In the genomic region with DNA sequence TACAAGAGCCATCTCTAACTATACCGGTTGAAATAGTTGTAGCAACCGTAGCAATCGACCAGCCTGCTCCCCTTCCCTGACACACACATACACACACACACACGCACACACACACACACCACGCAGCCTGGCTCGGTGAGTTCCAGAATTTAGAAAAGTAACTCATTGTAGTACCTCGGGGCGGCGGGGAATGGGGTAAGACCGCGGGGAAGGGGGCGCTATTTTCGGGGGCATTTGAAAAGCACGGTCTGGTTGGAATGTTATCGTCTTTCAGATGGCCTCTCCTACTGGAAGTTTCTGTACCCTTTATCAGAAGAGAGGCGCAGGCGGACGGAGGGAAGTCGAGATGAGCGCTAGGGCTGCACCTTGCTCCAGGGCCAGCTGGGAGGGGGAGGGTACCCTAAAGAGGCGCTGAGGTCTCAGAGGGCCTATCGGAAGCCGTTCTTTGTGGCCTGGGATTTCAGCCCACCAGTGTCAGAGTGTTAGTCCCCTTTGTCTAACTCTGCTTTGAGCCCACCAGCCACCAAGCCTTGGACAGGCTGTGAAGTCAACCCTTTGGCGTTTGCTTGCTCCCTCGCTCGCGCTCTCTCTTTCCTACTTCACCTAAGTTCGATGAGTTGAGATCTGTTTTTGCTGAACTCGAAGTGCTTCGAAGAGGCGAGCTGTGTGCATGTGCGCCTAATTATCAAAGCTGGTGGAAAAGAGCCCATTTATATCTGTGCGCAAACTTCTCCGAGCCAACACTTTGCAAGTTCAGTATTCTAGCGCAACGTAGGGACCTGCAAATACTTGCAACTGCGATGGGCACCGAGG, we compare ENCODE assay signal across 8 cellular contexts. TPM values are rescaled to one million over a fixed set of nuclear protein-coding genes. Genes with fewer than 3 reads are reported as not detected.
DNase-seq lines count a peak whose midpoint lies in the region; ATAC-seq and TF ChIP-seq lines count a peak whose summit lies in the region.

No MANE protein-coding gene starts in this region.

- CTCF ChIA-PET in activated CD8-positive, alpha-beta T cell treated with anti-CD3 and anti-CD28 coated beads for 36 hours (lab: Charles Lee): interaction anchor here (1.0 to 1.3 kb wide), 3 partner anchors 11 to 118 kb away, joined by 3 read pairs; no protein-coding TSS in a partner anchor
- CTCF ChIA-PET in HEK293T (lab: Yijun Ruan, JAX): no interaction called here

- intact Hi-C loops in heart right ventricle (cut with DNase I) (no loop called here), Right ventricle myocardium inferior (cut with DNase I) (no loop called here)
- intact Hi-C loops in activated CD8-positive, alpha-beta T cell treated with anti-CD3 and anti-CD28 coated beads for 36 hours (cut with micrococcal nuclease): no loop called here

- H3K4me1 Mint-ChIP-seq in activated CD8-positive, alpha-beta T cell treated with anti-CD3 and anti-CD28 coated beads for 36 hours (ENCODE audit: low read depth): peaks cover 30% of the 10 kb centered on the region
- peaks cover 25% of the 10 kb centered on the region for H3K4me1 Mint-ChIP-seq in type B pancreatic cell (ENCODE audit: unreplicated experiment)

- no peaks in the 10 kb centered on the region for H3K9me3 Mint-ChIP-seq in activated CD8-positive, alpha-beta T cell treated with anti-CD3 and anti-CD28 coated beads for 36 hours
- H3K9me3 Mint-ChIP-seq in type B pancreatic cell: no peaks in the 10 kb centered on the region

- H3K27me3 ChIP-seq in heart right ventricle: peaks cover 16 to 98% (median 63%) of the 10 kb centered on the region in 7 donors

- POLR2A ChIA-PET in activated CD8-positive, alpha-beta T cell treated with anti-CD3 and anti-CD28 coated beads for 36 hours (lab: Charles Lee): no interaction called here
- POLR2A ChIA-PET in HEK293T (lab: Yijun Ruan, JAX): no interaction called here

- peak overlapping the region; percentile 56 for H3K4me3 Mint-ChIP-seq in activated CD8-positive, alpha-beta T cell treated with anti-CD3 and anti-CD28 coated beads for 36 hours
- peak overlapping the region; percentile 97 for H3K4me3 Mint-ChIP-seq in type B pancreatic cell

- TF ChIP-seq CTCF in heart right ventricle (IDR thresholded peaks at IDR 0.05) (no peak), type B pancreatic cell (conservative IDR thresholded peaks at IDR 0.05) (no peak)
- TF ChIP-seq CTCF in activated CD8-positive, alpha-beta T cell treated with anti-CD3 and anti-CD28 coated beads for 36 hours (IDR thresholded peaks at IDR 0.05): no peak

- peaks cover 7 to 46% (median 43%) of the 10 kb centered on the region in 9 donors for H3K4me1 ChIP-seq in heart right ventricle

- peaks cover 85% of the 10 kb centered on the region for H3K27me3 Mint-ChIP-seq in activated CD8-positive, alpha-beta T cell treated with anti-CD3 and anti-CD28 coated beads for 36 hours
- peaks cover 76% of the 10 kb centered on the region for H3K27me3 Mint-ChIP-seq in type B pancreatic cell

- no peak overlapping the region for H3K27ac ChIP-seq in heart right ventricle

- WGBS in heart right ventricle, 2 donors: 7 to 8% methylated on average over 38 of the region's 38 CpGs

- ATAC-seq in heart right ventricle (no peak), Right ventricle myocardium inferior (no peak), GM19455 (IDR thresholded peaks at IDR 0.05; ENCODE audit: unreplicated experiment) (no peak), HG02623 (IDR thresholded peaks at IDR 0.05; ENCODE audit: unreplicated experiment) (no peak)
- peak; percentile 22 for ATAC-seq in activated CD8-positive, alpha-beta T cell treated with anti-CD3 and anti-CD28 coated beads for 36 hours

- no peaks in the 10 kb centered on the region for H3K36me3 Mint-ChIP-seq in activated CD8-positive, alpha-beta T cell treated with anti-CD3 and anti-CD28 coated beads for 36 hours (ENCODE audit: low read depth)
- H3K36me3 Mint-ChIP-seq in type B pancreatic cell: peaks cover under 1% of the 10 kb centered on the region

- H3K27ac Mint-ChIP-seq in activated CD8-positive, alpha-beta T cell treated with anti-CD3 and anti-CD28 coated beads for 36 hours: no peak overlapping the region
- peak overlapping the region; percentile 94 for H3K27ac Mint-ChIP-seq in type B pancreatic cell

- no peak for DNase-seq in heart right ventricle
- DNase-seq in Right ventricle myocardium inferior (ENCODE audit: missing footprints): no peak
- peak; percentile 35 for DNase-seq in activated CD8-positive, alpha-beta T cell treated with anti-CD3 and anti-CD28 coated beads for 36 hours
- DNase-seq in iris pigment epithelial cell (ENCODE audit: low read depth): peak; percentile 20
- DNase-seq in type B pancreatic cell (ENCODE audit: extremely low spot score, unreplicated experiment): no peak
- DNase-seq in HEK293T (ENCODE audit: extremely low spot score): no peak

- H3K9me3 ChIP-seq in heart right ventricle: no peaks in the 10 kb centered on the region

- H3K36me3 ChIP-seq in heart right ventricle: no peaks in the 10 kb centered on the region

- H3K4me3 ChIP-seq in heart right ventricle: peak overlapping the region; percentile 21 to 62 (median 46)

TF ChIP-seq in HEK293T, 16 proteins besides CTCF, POLR2A, EP300 and RAD21:
- TF ChIP-seq BHLHE40 (IDR thresholded peaks at IDR 0.05; ENCODE audit: borderline replicate concordance) (no peak), SP1 (IDR thresholded peaks at IDR 0.05) (no peak), ELF4 (IDR thresholded peaks at IDR 0.05) (no peak), FOXA1 (IDR thresholded peaks at IDR 0.05) (no peak), FOXK2 (IDR thresholded peaks at IDR 0.05) (no peak), L3MBTL2 (conservative IDR thresholded peaks at IDR 0.05) (no peak), CTBP1 (IDR thresholded peaks at IDR 0.05; ENCODE audit: borderline replicate concordance) (no peak), TARDBP (IDR thresholded peaks at IDR 0.05) (no peak), ARNT (IDR thresholded peaks at IDR 0.05) (no peak), NFRKB (IDR thresholded peaks at IDR 0.05) (no peak), LEF1 (IDR thresholded peaks at IDR 0.05; ENCODE audit: borderline replicate concordance) (no peak), FOXM1 (IDR thresholded peaks at IDR 0.05; ENCODE audit: borderline replicate concordance) (no peak), HDGF (IDR thresholded peaks at IDR 0.05; ENCODE audit: borderline replicate concordance) (no peak), ZNF384 (IDR thresholded peaks at IDR 0.05) (no peak), SUZ12 (IDR thresholded peaks at IDR 0.05) (no peak)
- TF ChIP-seq, protein P1, sequence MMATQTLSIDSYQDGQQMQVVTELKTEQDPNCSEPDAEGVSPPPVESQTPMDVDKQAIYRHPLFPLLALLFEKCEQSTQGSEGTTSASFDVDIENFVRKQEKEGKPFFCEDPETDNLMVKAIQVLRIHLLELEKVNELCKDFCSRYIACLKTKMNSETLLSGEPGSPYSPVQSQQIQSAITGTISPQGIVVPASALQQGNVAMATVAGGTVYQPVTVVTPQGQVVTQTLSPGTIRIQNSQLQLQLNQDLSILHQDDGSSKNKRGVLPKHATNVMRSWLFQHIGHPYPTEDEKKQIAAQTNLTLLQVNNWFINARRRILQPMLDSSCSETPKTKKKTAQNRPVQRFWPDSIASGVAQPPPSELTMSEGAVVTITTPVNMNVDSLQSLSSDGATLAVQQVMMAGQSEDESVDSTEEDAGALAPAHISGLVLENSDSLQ (IDR thresholded peaks at IDR 0.05): no peak
TF ChIP-seq in HEK293T: peak in this region for 0.

RNA-seq across cellular contexts. Expression of a gene that starts 0.8 kb away (rescaled TPM):
- total RNA-seq in heart right ventricle (under 1 TPM in 1 of 10 donors, not detected in 9; 0.17 TPM), Right ventricle myocardium inferior (not detected), type B pancreatic cell (ENCODE audit: low replicate concordance) (195 and 227 TPM in 2 replicates)
- polyA plus RNA-seq in heart right ventricle: under 1 TPM; 0.03 to 0.07 TPM
- total RNA-seq in activated CD8-positive, alpha-beta T cell treated with anti-CD3 and anti-CD28 coated beads for 36 hours: under 1 TPM in 1 of 2 experiments, not detected in 1; 0.34 TPM

RNA-seq across cellular contexts. Expression of a gene that starts 40.0 kb away (rescaled TPM):
- total RNA-seq in heart right ventricle (10 to 100 TPM; 22.3 to 61.8 (median 40.0) TPM), Right ventricle myocardium inferior (45.6 TPM), type B pancreatic cell (ENCODE audit: low replicate concordance) (76.7 and 77.1 TPM in 2 replicates)
- 10 to 100 TPM; 24.1 to 41.6 TPM for polyA plus RNA-seq in heart right ventricle
- 100 to 1,000 TPM; 148 to 158 TPM for total RNA-seq in activated CD8-positive, alpha-beta T cell treated with anti-CD3 and anti-CD28 coated beads for 36 hours

Comparison
In these comparisons a context has a peak if more than half of its experiments do, and no peak if none do; other contexts are left out.
1. DNase-seq: peak in activated CD8-positive, alpha-beta T cell treated with anti-CD3 and anti-CD28 coated beads for 36 hours (single experiment) and iris pigment epithelial cell (single experiment); none in heart right ventricle (0 of 2), Right ventricle myocardium inferior (single experiment), type B pancreatic cell (single experiment) and HEK293T (single experiment).
2. RNA of a gene that starts 0.8 kb away (total RNA-seq): 195 to 227 TPM in type B pancreatic cell; 0.34 TPM in activated CD8-positive, alpha-beta T cell treated with anti-CD3 and anti-CD28 coated beads for 36 hours, 0.17 TPM in heart right ventricle and not detected in Right ventricle myocardium inferior (single experiment); every median in the first group is over 100 times any median in the second.